In the genomic region with DNA sequence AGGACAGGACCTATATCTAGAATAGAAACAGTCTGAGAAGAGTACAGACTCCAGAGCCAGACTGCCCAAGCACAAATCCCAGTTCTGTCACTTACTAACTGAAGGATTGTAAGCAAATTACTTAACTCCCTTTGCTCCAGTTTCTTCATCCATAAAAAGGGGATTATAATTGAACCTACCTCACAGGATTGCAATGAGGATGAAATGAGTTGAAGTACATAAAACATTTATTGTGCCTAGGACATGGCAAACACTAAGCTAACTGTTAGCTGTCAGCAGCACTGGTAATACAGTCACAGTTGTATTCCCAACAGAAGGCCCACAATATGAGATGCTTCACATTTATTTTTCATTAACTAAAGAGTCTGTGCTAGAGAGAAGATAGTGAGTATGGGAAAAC, we compare ENCODE assay signal across 24 cellular contexts. TPM values are rescaled to one million over a fixed set of nuclear protein-coding genes. Genes with fewer than 3 reads are reported as not detected.
"Had no signal": no experiment of that assay in that cellular context is flagged by ENCODE, and none has a peak within 500 bp of the region (broad histone marks: within the 10 kb centered on the region; RNA-seq: fewer than 3 reads in every experiment).

No MANE protein-coding gene starts in this region.

- FAIRE-seq: colon, endothelial cell of umbilical vein, frontal cortex, kidney had no signal

- H3K9me3 ChIP-seq: esophagus muscularis mucosa, gastroesophageal sphincter, heart left ventricle, left lung, lower lobe of right lung had no signal

- H3K4me3 ChIP-seq: coronary artery, dorsolateral prefrontal cortex, esophagus muscularis mucosa, gastroesophageal sphincter, heart left ventricle, hepatocyte, left lung, lower lobe of right lung had no signal

- H3K36me3 ChIP-seq: esophagus muscularis mucosa, gastroesophageal sphincter, heart left ventricle, left lung, lower lobe of right lung had no signal

- H3K4me1 ChIP-seq: esophagus muscularis mucosa, foreskin keratinocyte, gastroesophageal sphincter, left lung, lower lobe of right lung had no signal

- ATAC-seq: foreskin keratinocyte, gastroesophageal sphincter, heart left ventricle, left lung, left ventricle myocardium superior, lower lobe of right lung had no signal

- H3K27me3 ChIP-seq: dorsolateral prefrontal cortex, esophagus muscularis mucosa, foreskin keratinocyte, gastroesophageal sphincter, heart left ventricle, hepatocyte, left lung had no signal

- DNase-seq: dermis blood vessel endothelial cell; dorsolateral prefrontal cortex; effector CD4-positive, alpha-beta T cell; effector memory CD4-positive, alpha-beta T cell; foreskin keratinocyte; heart left ventricle; hypothalamus; immature natural killer cell; islet precursor cell; kidney; kidney glomerular epithelial cell; left lung; left ventricle myocardium superior; lower lobe of right lung; mesenchymal stem cell; naive B cell had no signal

- H3K27ac ChIP-seq: coronary artery, dorsolateral prefrontal cortex, esophagus muscularis mucosa, foreskin keratinocyte, gastroesophageal sphincter, heart left ventricle, hepatocyte, left lung, lower lobe of right lung had no signal

RNA-seq across cellular contexts. Expression of a gene that starts 33.9 kb away (rescaled TPM):
- total RNA-seq: dermis blood vessel endothelial cell, endothelial cell of umbilical vein, frontal cortex, lung microvascular endothelial cell had no signal
- polyA plus RNA-seq: endothelial cell of umbilical vein, heart left ventricle had no signal
